ENCODE assay signal across 13 cellular contexts in the genomic region with DNA sequence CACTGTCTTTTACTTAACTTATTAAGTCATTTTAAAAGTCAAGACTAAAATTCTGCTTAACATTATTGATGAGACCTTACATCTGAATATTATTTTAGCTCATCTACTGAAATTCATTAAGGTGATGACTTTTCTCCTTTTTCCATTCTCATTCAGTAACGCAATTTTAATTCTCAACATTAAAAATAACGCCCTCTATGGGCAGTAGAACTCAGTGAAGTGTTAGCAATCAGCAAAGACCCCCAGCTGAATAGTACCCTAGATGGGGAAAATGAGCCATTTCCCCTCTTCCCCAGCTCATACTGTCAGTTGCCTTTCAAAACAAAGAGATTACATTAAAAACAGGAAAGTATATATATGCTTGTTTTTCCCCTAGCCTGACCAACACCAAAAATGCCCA.
"Had no signal": no experiment of that assay in that cellular context is flagged by ENCODE, and none has a peak within 500 bp of the region (broad histone marks: within the 10 kb centered on the region; RNA-seq: fewer than 3 reads in every experiment).

No MANE protein-coding gene starts in this region.

- H3K27me3 Mint-ChIP-seq: activated CD4-positive, alpha-beta memory T cell treated with anti-CD3 and anti-CD28 coated beads, Interleukin-2, amount 10 ng/mL, durations not matched to agents 7 days and 5 days; type B pancreatic cell had no signal

- DNase-seq: activated CD4-positive, alpha-beta memory T cell treated with anti-CD3 and anti-CD28 coated beads, Interleukin-2, amount 10 ng/mL, durations not matched to agents 7 days and 5 days; activated T-cell treated with anti-CD3 and anti-CD28 coated beads, Interleukin-2, amount 50 U/mL, for 72 hours; aorta; dorsolateral prefrontal cortex; gastrocnemius medialis; pancreas; stimulated activated CD4-positive, alpha-beta T cell treated with anti-CD3 and anti-CD28 coated beads, Interleukin-2, amount 100 ng/mL, for 48 hours; stimulated activated naive CD8-positive, alpha-beta T cell treated with anti-CD3 and anti-CD28 coated beads, Interleukin-15, Interleukin-2, amounts not matched to agents 100 U/mL and 50 U/mL, for 24 hours; T-helper 9 cell had no signal

- H3K27ac Mint-ChIP-seq: activated CD4-positive, alpha-beta memory T cell treated with anti-CD3 and anti-CD28 coated beads, Interleukin-2, amount 10 ng/mL, durations not matched to agents 7 days and 5 days; activated T-cell treated with anti-CD3 and anti-CD28 coated beads, Interleukin-2, amount 50 U/mL, for 72 hours; type B pancreatic cell had no signal

- H3K4me3 Mint-ChIP-seq: activated CD4-positive, alpha-beta memory T cell treated with anti-CD3 and anti-CD28 coated beads, Interleukin-2, amount 10 ng/mL, durations not matched to agents 7 days and 5 days; activated T-cell treated with anti-CD3 and anti-CD28 coated beads, Interleukin-2, amount 50 U/mL, for 72 hours; type B pancreatic cell had no signal

- H3K9me3 Mint-ChIP-seq: activated CD4-positive, alpha-beta memory T cell treated with anti-CD3 and anti-CD28 coated beads, Interleukin-2, amount 10 ng/mL, durations not matched to agents 7 days and 5 days; activated T-cell treated with anti-CD3 and anti-CD28 coated beads, Interleukin-2, amount 50 U/mL, for 72 hours; type B pancreatic cell had no signal

- ATAC-seq: activated T-cell treated with anti-CD3 and anti-CD28 coated beads, Interleukin-2, amount 50 U/mL, for 72 hours; gastrocnemius medialis; pancreas; stimulated activated naive CD8-positive, alpha-beta T cell treated with anti-CD3 and anti-CD28 coated beads, Interleukin-15, Interleukin-2, amounts not matched to agents 100 U/mL and 50 U/mL, for 24 hours had no signal

- H3K4me1 ChIP-seq: breast epithelium, gastrocnemius medialis, pancreas, suprapubic skin had no signal

- H3K4me1 Mint-ChIP-seq: activated CD4-positive, alpha-beta memory T cell treated with anti-CD3 and anti-CD28 coated beads, Interleukin-2, amount 10 ng/mL, durations not matched to agents 7 days and 5 days had no signal

- FAIRE-seq: endothelial cell of umbilical vein had no signal

- H3K36me3 ChIP-seq: breast epithelium, gastrocnemius medialis, pancreas, suprapubic skin had no signal

- H3K4me3 ChIP-seq: breast epithelium, dorsolateral prefrontal cortex, gastrocnemius medialis, pancreas, suprapubic skin had no signal

- H3K27ac ChIP-seq: breast epithelium, dorsolateral prefrontal cortex, gastrocnemius medialis, pancreas, suprapubic skin had no signal

- H3K27me3 ChIP-seq: breast epithelium, gastrocnemius medialis, pancreas, suprapubic skin had no signal

- H3K9me3 ChIP-seq: breast epithelium, gastrocnemius medialis, pancreas, suprapubic skin had no signal
